1 cellular context compared by ENCODE assay signal in the genomic region with DNA sequence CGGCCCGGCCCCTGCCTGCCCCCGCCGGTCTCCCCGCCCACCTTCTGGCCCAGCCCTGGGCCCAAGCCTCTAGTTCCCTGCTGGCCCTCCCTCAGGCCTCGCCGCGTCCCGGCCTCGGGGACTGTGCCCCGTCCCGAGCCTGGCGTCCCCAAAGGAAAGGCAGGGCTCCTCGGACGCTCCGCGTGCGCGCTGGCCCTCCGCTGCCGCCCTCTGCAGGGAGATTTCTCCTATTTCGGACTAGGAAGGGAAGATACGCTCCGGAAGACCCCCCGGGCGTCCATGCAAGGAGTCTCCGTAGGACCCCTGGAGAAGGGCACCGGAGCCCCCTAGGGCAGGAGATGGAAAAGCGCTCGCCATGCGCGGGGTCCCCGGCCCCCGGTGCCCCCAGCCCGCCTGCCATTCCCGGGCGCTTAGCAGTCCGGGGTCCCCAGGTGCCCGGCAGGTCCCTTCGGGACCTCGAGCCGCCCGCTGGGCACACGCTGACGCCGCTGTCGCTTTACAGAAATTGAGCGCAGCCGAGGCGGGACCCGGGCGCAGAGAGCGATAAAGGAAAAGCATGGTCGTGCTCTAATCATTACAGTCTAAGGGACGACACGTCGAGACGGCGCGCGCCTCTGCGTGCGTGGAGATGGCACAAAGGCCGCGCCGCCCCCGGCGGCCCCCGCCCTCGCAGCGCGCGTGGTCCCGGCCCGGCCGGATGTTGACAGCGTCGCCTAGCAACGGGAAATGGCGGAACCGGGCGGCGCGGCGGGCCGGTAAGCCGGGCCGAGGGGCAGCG.
A peak's percentile ranks its signal among the peaks of the same experiment; 100 is the strongest.
TF ChIP-seq lines count a peak whose summit lies in the region.

A gene with protein sequence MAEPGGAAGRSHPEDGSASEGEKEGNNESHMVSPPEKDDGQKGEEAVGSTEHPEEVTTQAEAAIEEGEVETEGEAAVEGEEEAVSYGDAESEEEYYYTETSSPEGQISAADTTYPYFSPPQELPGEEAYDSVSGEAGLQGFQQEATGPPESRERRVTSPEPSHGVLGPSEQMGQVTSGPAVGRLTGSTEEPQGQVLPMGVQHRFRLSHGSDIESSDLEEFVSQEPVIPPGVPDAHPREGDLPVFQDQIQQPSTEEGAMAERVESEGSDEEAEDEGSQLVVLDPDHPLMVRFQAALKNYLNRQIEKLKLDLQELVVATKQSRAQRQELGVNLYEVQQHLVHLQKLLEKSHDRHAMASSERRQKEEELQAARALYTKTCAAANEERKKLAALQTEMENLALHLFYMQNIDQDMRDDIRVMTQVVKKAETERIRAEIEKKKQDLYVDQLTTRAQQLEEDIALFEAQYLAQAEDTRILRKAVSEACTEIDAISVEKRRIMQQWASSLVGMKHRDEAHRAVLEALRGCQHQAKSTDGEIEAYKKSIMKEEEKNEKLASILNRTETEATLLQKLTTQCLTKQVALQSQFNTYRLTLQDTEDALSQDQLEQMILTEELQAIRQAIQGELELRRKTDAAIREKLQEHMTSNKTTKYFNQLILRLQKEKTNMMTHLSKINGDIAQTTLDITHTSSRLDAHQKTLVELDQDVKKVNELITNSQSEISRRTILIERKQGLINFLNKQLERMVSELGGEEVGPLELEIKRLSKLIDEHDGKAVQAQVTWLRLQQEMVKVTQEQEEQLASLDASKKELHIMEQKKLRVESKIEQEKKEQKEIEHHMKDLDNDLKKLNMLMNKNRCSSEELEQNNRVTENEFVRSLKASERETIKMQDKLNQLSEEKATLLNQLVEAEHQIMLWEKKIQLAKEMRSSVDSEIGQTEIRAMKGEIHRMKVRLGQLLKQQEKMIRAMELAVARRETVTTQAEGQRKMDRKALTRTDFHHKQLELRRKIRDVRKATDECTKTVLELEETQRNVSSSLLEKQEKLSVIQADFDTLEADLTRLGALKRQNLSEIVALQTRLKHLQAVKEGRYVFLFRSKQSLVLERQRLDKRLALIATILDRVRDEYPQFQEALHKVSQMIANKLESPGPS (plus strand): TSS at position 706 of the 778 bp plus-strand sequence. CDS start 21 bp downstream, at position 727.

TF ChIP-seq in A549, 52 proteins besides CTCF, POLR2A, EP300 and RAD21:
- TF ChIP-seq HEYL (CRISPR knock-in tag; IDR thresholded peaks at IDR 0.05), result no peak
- TF ChIP-seq NR3C1 (IDR thresholded peaks at IDR 0.05), result no peak
- TF ChIP-seq, protein P1, sequence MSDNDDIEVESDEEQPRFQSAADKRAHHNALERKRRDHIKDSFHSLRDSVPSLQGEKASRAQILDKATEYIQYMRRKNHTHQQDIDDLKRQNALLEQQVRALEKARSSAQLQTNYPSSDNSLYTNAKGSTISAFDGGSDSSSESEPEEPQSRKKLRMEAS (IDR thresholded peaks at IDR 0.05), result peak; percentile 92
- TF ChIP-seq BHLHE40 (IDR thresholded peaks at IDR 0.05; ENCODE audit: low read depth, low read length), result no peak
- TF ChIP-seq HOXA7 (CRISPR knock-in tag; IDR thresholded peaks at IDR 0.05), result peak; percentile 35; the same call in 1 of the 2 replicates
- TF ChIP-seq, protein P2, sequence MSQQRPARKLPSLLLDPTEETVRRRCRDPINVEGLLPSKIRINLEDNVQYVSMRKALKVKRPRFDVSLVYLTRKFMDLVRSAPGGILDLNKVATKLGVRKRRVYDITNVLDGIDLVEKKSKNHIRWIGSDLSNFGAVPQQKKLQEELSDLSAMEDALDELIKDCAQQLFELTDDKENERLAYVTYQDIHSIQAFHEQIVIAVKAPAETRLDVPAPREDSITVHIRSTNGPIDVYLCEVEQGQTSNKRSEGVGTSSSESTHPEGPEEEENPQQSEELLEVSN (IDR thresholded peaks at IDR 0.05; ENCODE audit: borderline replicate concordance, low read depth), result peak; percentile 75
- TF ChIP-seq, protein P3, sequence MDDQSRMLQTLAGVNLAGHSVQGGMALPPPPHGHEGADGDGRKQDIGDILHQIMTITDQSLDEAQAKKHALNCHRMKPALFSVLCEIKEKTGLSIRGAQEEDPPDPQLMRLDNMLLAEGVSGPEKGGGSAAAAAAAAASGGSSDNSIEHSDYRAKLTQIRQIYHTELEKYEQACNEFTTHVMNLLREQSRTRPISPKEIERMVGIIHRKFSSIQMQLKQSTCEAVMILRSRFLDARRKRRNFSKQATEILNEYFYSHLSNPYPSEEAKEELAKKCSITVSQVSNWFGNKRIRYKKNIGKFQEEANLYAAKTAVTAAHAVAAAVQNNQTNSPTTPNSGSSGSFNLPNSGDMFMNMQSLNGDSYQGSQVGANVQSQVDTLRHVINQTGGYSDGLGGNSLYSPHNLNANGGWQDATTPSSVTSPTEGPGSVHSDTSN (IDR thresholded peaks at IDR 0.05), result peak; percentile 58; the same call in 1 of the 2 replicates
- peak; percentile 90 for TF ChIP-seq PHF8 (IDR thresholded peaks at IDR 0.05; ENCODE audit: borderline replicate concordance, low read depth)
- TF ChIP-seq ZFP36 (IDR thresholded peaks at IDR 0.05; ENCODE audit: borderline replicate concordance, partially characterized antibody), result no peak
- TF ChIP-seq, protein P4, sequence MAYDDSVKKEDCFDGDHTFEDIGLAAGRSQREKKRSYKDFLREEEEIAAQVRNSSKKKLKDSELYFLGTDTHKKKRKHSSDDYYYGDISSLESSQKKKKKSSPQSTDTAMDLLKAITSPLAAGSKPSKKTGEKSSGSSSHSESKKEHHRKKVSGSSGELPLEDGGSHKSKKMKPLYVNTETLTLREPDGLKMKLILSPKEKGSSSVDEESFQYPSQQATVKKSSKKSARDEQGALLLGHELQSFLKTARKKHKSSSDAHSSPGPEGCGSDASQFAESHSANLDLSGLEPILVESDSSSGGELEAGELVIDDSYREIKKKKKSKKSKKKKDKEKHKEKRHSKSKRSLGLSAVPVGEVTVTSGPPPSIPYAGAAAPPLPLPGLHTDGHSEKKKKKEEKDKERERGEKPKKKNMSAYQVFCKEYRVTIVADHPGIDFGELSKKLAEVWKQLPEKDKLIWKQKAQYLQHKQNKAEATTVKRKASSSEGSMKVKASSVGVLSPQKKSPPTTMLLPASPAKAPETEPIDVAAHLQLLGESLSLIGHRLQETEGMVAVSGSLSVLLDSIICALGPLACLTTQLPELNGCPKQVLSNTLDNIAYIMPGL (CRISPR knock-in tag; IDR thresholded peaks at IDR 0.05; ENCODE audit: borderline replicate concordance), result no peak
- TF ChIP-seq RFX5 (IDR thresholded peaks at IDR 0.05), result peak; percentile 76
- TF ChIP-seq, protein P5, sequence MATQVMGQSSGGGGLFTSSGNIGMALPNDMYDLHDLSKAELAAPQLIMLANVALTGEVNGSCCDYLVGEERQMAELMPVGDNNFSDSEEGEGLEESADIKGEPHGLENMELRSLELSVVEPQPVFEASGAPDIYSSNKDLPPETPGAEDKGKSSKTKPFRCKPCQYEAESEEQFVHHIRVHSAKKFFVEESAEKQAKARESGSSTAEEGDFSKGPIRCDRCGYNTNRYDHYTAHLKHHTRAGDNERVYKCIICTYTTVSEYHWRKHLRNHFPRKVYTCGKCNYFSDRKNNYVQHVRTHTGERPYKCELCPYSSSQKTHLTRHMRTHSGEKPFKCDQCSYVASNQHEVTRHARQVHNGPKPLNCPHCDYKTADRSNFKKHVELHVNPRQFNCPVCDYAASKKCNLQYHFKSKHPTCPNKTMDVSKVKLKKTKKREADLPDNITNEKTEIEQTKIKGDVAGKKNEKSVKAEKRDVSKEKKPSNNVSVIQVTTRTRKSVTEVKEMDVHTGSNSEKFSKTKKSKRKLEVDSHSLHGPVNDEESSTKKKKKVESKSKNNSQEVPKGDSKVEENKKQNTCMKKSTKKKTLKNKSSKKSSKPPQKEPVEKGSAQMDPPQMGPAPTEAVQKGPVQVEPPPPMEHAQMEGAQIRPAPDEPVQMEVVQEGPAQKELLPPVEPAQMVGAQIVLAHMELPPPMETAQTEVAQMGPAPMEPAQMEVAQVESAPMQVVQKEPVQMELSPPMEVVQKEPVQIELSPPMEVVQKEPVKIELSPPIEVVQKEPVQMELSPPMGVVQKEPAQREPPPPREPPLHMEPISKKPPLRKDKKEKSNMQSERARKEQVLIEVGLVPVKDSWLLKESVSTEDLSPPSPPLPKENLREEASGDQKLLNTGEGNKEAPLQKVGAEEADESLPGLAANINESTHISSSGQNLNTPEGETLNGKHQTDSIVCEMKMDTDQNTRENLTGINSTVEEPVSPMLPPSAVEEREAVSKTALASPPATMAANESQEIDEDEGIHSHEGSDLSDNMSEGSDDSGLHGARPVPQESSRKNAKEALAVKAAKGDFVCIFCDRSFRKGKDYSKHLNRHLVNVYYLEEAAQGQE (IDR thresholded peaks at IDR 0.05), result peak; percentile 17; the same call in 1 of the 2 replicates
- peak in 1 of 2 experiments; percentile 49; a peak in 3 of 5 replicates for TF ChIP-seq JUN (IDR thresholded peaks at IDR 0.05)
- peak; percentile 88; the same call in 1 of the 2 replicates for TF ChIP-seq MYC (IDR thresholded peaks at IDR 0.05; ENCODE audit: borderline replicate concordance, low read length)
- TF ChIP-seq RNF2 (IDR thresholded peaks at IDR 0.05; ENCODE audit: borderline replicate concordance, low read depth), result peak; percentile 69; the same call in 1 of the 2 replicates
- TF ChIP-seq, protein P6, sequence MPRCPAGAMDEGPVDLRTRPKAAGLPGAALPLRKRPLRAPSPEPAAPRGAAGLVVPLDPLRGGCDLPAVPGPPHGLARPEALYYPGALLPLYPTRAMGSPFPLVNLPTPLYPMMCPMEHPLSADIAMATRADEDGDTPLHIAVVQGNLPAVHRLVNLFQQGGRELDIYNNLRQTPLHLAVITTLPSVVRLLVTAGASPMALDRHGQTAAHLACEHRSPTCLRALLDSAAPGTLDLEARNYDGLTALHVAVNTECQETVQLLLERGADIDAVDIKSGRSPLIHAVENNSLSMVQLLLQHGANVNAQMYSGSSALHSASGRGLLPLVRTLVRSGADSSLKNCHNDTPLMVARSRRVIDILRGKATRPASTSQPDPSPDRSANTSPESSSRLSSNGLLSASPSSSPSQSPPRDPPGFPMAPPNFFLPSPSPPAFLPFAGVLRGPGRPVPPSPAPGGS (IDR thresholded peaks at IDR 0.05), result peak; percentile 37; the same call in 1 of the 3 replicates
- peak; percentile 82; the same call in 1 of the 2 replicates for TF ChIP-seq MAZ (IDR thresholded peaks at IDR 0.05; ENCODE audit: borderline replicate concordance, low read depth, low read length)
- TF ChIP-seq TP53 (CRISPR knock-in tag; IDR thresholded peaks at IDR 0.05), result no peak; the same call in 1 of the 2 replicates
- TF ChIP-seq FOSL2 (IDR thresholded peaks at IDR 0.05), result no peak
- peak; percentile 5; the same call in 1 of the 2 replicates for TF ChIP-seq FOSL2 (CRISPR knock-in tag; IDR thresholded peaks at IDR 0.05)
- TF ChIP-seq, protein P7, sequence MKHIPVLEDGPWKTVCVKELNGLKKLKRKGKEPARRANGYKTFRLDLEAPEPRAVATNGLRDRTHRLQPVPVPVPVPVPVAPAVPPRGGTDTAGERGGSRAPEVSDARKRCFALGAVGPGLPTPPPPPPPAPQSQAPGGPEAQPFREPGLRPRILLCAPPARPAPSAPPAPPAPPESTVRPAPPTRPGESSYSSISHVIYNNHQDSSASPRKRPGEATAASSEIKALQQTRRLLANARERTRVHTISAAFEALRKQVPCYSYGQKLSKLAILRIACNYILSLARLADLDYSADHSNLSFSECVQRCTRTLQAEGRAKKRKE (CRISPR knock-in tag; IDR thresholded peaks at IDR 0.05; ENCODE audit: low read depth), result 0 out of 2 replicates have a peak, but pooled peaks have one; percentile 24
- TF ChIP-seq KDM5A (IDR thresholded peaks at IDR 0.05), result no peak
- peak; percentile 52; the same call in 1 of the 2 replicates for TF ChIP-seq TFCP2L1 (CRISPR knock-in tag; IDR thresholded peaks at IDR 0.05)
- no peak; the same call in 2 of the 3 replicates for TF ChIP-seq SMC3 (IDR thresholded peaks at IDR 0.05)
- TF ChIP-seq HOXB5 (CRISPR knock-in tag; IDR thresholded peaks at IDR 0.05), result 0 out of 2 replicates have a peak, but pooled peaks have one; percentile 17
